In the genomic region with DNA sequence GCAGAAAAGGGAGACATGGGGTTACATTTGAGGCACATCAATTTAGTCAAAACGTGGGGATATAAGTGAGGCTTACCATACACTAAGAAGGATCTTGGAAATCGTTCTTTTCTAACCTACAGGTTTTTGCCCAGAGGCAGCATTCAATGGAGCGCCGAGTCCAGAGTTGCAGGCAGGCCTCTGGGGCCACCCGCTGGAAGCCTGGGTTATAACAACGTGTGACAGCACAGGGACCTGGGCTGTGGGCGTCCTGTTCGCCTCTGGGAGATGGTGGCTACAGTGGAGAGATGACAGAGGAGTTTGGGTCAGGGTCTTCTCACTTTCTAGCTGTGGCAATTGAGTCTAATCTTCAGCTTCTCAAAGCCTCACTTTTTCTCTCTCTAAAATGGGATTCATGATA, we compare ENCODE assay signal across 9 cellular contexts. TPM values are rescaled to one million over a fixed set of nuclear protein-coding genes. Genes with fewer than 3 reads are reported as not detected.
DNase-seq lines count a peak whose midpoint lies in the region; ATAC-seq, FAIRE-seq and TF ChIP-seq lines count a peak whose summit lies in the region.
"Had no signal": no experiment of that assay in that cellular context is flagged by ENCODE, and none has a peak within 500 bp of the region (broad histone marks: within the 10 kb centered on the region; RNA-seq: fewer than 3 reads in every experiment).

No MANE protein-coding gene starts in this region.

- peak; percentile 41 for DNase-seq in Daoy (ENCODE audit: low read depth)
- DNase-seq in HTR-8/SVneo (ENCODE audit: insufficient read length, low spot score), result peak; percentile 46
- peak; percentile 40 for DNase-seq in SK-N-DZ (ENCODE audit: low spot score)
- no peak for DNase-seq in esophagus squamous epithelium (lab: John Stamatoyannopoulos, UW)
- peak; percentile 88 for DNase-seq in neural progenitor cell (ENCODE audit: low spot score)
- no peak for DNase-seq in activated gamma-delta T cell treated with Interleukin-2 at 50 U/mL for 16 hours

- H3K27ac Mint-ChIP-seq in neural progenitor cell, result peak overlapping the region; percentile 47

- intact Hi-C loops in esophagus squamous epithelium (cut with DNase I), result no loop called here

- H3K27me3 Mint-ChIP-seq in neural progenitor cell (ENCODE audit: insufficient read depth, low read depth), result peaks cover 12% of the 10 kb centered on the region

- peaks cover 14% of the 10 kb centered on the region for H3F3A ChIP-seq in neural progenitor cell (ENCODE audit: low read depth)

- H3K36me3 ChIP-seq in esophagus squamous epithelium (no peaks in the 10 kb centered on the region), neural progenitor cell (no peaks in the 10 kb centered on the region)

- FAIRE-seq in HTR-8/SVneo (lab: Jason Lieb, UNC), result no peak

- H3K4me1 Mint-ChIP-seq in neural progenitor cell, result peaks cover 16% of the 10 kb centered on the region

- H3K4me3 ChIP-seq in esophagus squamous epithelium (no peak overlapping the region), neural progenitor cell (no peak overlapping the region)
- H3K4me3 ChIP-seq: SK-N-MC had no signal

- TF ChIP-seq POLR2A in esophagus squamous epithelium (IDR thresholded peaks at IDR 0.05), result no peak

- peaks cover 0 to 39% (median 0%) of the 10 kb centered on the region in 4 donors for H3K27me3 ChIP-seq in esophagus squamous epithelium
- peaks cover 49% of the 10 kb centered on the region for H3K27me3 ChIP-seq in neural progenitor cell

- H3K4me3 Mint-ChIP-seq in neural progenitor cell, result no peak overlapping the region

- 18 to 23% methylated on average over 7 to 8 of the region's 8 CpGs for WGBS in esophagus squamous epithelium, 2 donors

- H2AFZ ChIP-seq in neural progenitor cell (replicated peaks), result no peak overlapping the region

- H4K20me1 ChIP-seq in neural progenitor cell (ENCODE audit: low read depth), result no peaks in the 10 kb centered on the region

- H3K9me3 ChIP-seq in esophagus squamous epithelium (no peaks in the 10 kb centered on the region), neural progenitor cell (ENCODE audit: low read depth) (no peaks in the 10 kb centered on the region)

- H3K36me3 Mint-ChIP-seq in neural progenitor cell, result no peaks in the 10 kb centered on the region

- no peak overlapping the region for H3K4me2 ChIP-seq in neural progenitor cell

- H3K9me3 Mint-ChIP-seq in neural progenitor cell, result no peaks in the 10 kb centered on the region

- no peak overlapping the region for H3K9ac ChIP-seq in neural progenitor cell

- H3K4me1 ChIP-seq in esophagus squamous epithelium (peaks cover 0 to 10% (median 6%) of the 10 kb centered on the region in 3 donors), neural progenitor cell (peaks cover 6% of the 10 kb centered on the region)

- ATAC-seq in GM18873 (IDR thresholded peaks at IDR 0.05; ENCODE audit: low FRiP score, unreplicated experiment) (no peak), HG03045 (IDR thresholded peaks at IDR 0.05; ENCODE audit: unreplicated experiment) (no peak)

- no peaks in the 10 kb centered on the region for H3K79me2 ChIP-seq in neural progenitor cell (ENCODE audit: low read depth)

- no peak overlapping the region for H3K27ac ChIP-seq in esophagus squamous epithelium
- H3K27ac ChIP-seq in neural progenitor cell, result no peak overlapping the region
- H3K27ac ChIP-seq: SK-N-MC had no signal

- TF ChIP-seq CTCF in esophagus squamous epithelium (IDR thresholded peaks at IDR 0.05) (peak in 5 of 6 experiments; percentile 57 to 83 (median 71)), neural progenitor cell (IDR thresholded peaks at IDR 0.05) (peak; percentile 86)

RNA-seq across cellular contexts. Expression of a gene that starts 53.9 kb away (rescaled TPM):
- 0.17 TPM in 1 of 2 replicates, not detected in the other for total RNA-seq in Daoy (2014; rRNA removed; shearing (Covaris generic))
- not detected in 2 replicates for polyA plus RNA-seq in SK-N-DZ (2014; cell fraction: cytosol; rRNA removed)
- not detected in 2 replicates for polyA plus RNA-seq in SK-N-DZ (2014; cell fraction: nucleus; rRNA removed)
- total RNA-seq in esophagus squamous epithelium (under 1 TPM in 1 of 4 donors, not detected in 3; 0.57 TPM), neural progenitor cell (ENCODE audit: low replicate concordance) (not detected in 2 replicates)

Comparison
In these comparisons a context has a peak if more than half of its experiments do, and no peak if none do; other contexts are left out.
1. DNase-seq: peak in Daoy (single experiment), HTR-8/SVneo (single experiment), SK-N-DZ (single experiment) and neural progenitor cell (single experiment); none in esophagus squamous epithelium (single experiment) and activated gamma-delta T cell treated with Interleukin-2 at 50 U/mL for 16 hours (single experiment).